Comparison of ENCODE assay signal across 12 cellular contexts in the genomic region with DNA sequence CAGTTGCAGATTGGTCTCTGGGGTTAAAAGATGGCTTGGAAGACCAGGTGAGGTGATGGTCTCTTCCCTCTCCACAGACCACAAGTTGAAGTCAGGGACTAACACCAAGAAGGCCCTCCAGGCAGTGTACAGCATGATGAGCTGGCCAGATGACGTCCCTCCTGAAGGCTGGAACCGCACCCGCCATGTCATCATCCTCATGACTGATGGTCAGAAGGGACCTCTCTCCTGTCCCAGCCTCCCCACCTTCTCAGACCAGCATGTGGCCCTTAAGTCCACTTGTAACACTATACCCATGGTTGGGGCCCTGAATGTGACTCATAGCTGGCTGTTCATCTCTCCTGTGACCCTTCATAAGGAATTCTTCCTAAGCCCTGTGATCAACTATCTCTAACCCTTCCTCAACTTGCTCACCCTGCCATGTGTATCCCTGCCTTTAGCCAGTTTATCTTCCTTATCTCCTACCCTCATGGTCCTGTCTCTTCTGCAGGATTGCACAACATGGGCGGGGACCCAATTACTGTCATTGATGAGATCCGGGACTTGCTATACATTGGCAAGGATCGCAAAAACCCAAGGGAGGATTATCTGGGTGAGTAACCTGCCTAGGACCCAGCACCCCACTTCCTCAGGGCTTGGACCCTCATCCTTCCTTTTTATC. TPM values are rescaled to one million over a fixed set of nuclear protein-coding genes. Genes with fewer than 3 reads are reported as not detected.
DNase-seq lines count a peak whose midpoint lies in the region; ATAC-seq and TF ChIP-seq lines count a peak whose summit lies in the region.
"Had no signal": no experiment of that assay in that cellular context is flagged by ENCODE, and none has a peak within 500 bp of the region (broad histone marks: within the 10 kb centered on the region; RNA-seq: fewer than 3 reads in every experiment).

No MANE protein-coding gene starts in this region.

- H3F3A ChIP-seq in SK-N-SH (replicated peaks; ENCODE audit: insufficient read depth): peaks cover 25% of the 10 kb centered on the region

- in situ Hi-C loops in transverse colon (cut with MboI; ENCODE audit: low pct_ligation_motif_present in 1 of 4, low pct_unique_long_range_greater_than_20kb in 1 of 4, low sequenced_read_pairs in 3 of 4): no loop called here

- H3K4me1 ChIP-seq in SK-N-SH (ENCODE audit: control insufficient read depth in 1 of 2, insufficient read depth in 2 of 2, low read depth in 1 of 2, low read length in 1 of 2): peaks cover 9 to 14% of the 10 kb centered on the region in 2 experiments; a peak in 1 of 4 replicates
- peaks cover 8 to 23% (median 18%) of the 10 kb centered on the region in 4 donors for H3K4me1 ChIP-seq in transverse colon

- peaks cover 2% of the 10 kb centered on the region for H3K4me1 Mint-ChIP-seq in endothelial cell (ENCODE audit: unreplicated experiment)
- no peaks in the 10 kb centered on the region for H3K4me1 Mint-ChIP-seq in activated CD4-positive, alpha-beta T cell treated with anti-CD3 and anti-CD28 coated beads, Interleukin-2, amount 10 ng/mL, durations not matched to agents 7 days and 5 days
- H3K4me1 Mint-ChIP-seq: activated B cell treated with CpG ODN at 0.5 μM for 24 hours had no signal

- no peaks in the 10 kb centered on the region for H3K9me2 ChIP-seq in SK-N-SH

- no peak for ATAC-seq in SK-N-SH treated with all-trans-retinoic acid at 6 μM for 48 hours

- H3K27me3 Mint-ChIP-seq in endothelial cell (ENCODE audit: unreplicated experiment): peaks cover 23% of the 10 kb centered on the region
- H3K27me3 Mint-ChIP-seq in activated CD4-positive, alpha-beta T cell treated with anti-CD3 and anti-CD28 coated beads, Interleukin-2, amount 10 ng/mL, durations not matched to agents 7 days and 5 days: peaks cover 2% of the 10 kb centered on the region

- H3K9me3 ChIP-seq in SK-N-SH (no peaks in the 10 kb centered on the region), transverse colon (no peaks in the 10 kb centered on the region)
- H3K9me3 ChIP-seq: colonic mucosa had no signal

- H3K4me3 Mint-ChIP-seq in endothelial cell (ENCODE audit: unreplicated experiment): peak overlapping the region; percentile 56
- H3K4me3 Mint-ChIP-seq in activated CD4-positive, alpha-beta T cell treated with anti-CD3 and anti-CD28 coated beads, Interleukin-2, amount 10 ng/mL, durations not matched to agents 7 days and 5 days: no peak overlapping the region
- H3K4me3 Mint-ChIP-seq: activated B cell treated with CpG ODN at 0.5 μM for 24 hours, H9 had no signal

- TF ChIP-seq EP300 in SK-N-SH (IDR thresholded peaks at IDR 0.05; ENCODE audit: borderline replicate concordance in 1 of 2, low read depth in 1 of 2, low read length in 1 of 2) (no peak), transverse colon (IDR thresholded peaks at IDR 0.05; ENCODE audit: low read depth) (no peak)

- H3K27ac ChIP-seq in SK-N-SH (ENCODE audit: low read depth in 2 of 2, low read length in 1 of 2) (no peak overlapping the region), transverse colon (no peak overlapping the region)
- H3K27ac ChIP-seq: colonic mucosa had no signal

- no peak for TF ChIP-seq RAD21 in SK-N-SH (IDR thresholded peaks at IDR 0.05; ENCODE audit: low read length)

- intact Hi-C loops in transverse colon (cut with DNase I; ENCODE audit: low total_unique reads): no loop called here

- peaks cover 20% of the 10 kb centered on the region for H3K36me3 Mint-ChIP-seq in endothelial cell (ENCODE audit: low read depth, unreplicated experiment)
- peaks cover 17% of the 10 kb centered on the region for H3K36me3 Mint-ChIP-seq in activated CD4-positive, alpha-beta T cell treated with anti-CD3 and anti-CD28 coated beads, Interleukin-2, amount 10 ng/mL, durations not matched to agents 7 days and 5 days (ENCODE audit: low read depth)

- H3K9ac ChIP-seq in SK-N-SH: no peak overlapping the region

- POLR2A ChIA-PET in SK-N-SH (lab: Yijun Ruan, JAX): no interaction called here
- POLR2A ChIA-PET in activated CD4-positive, alpha-beta T cell treated with anti-CD3 and anti-CD28 coated beads, Interleukin-2, amount 10 ng/mL, durations not matched to agents 7 days and 5 days (lab: Charles Lee): no interaction called here

- H3K4me3 ChIP-seq in SK-N-SH (ENCODE audit: low read depth in 2 of 2, low read length in 1 of 2): no peak overlapping the region
- no peak overlapping the region for H3K4me3 ChIP-seq in transverse colon
- H3K4me3 ChIP-seq: colonic mucosa, smooth muscle cell had no signal

- TF ChIP-seq CTCF in SK-N-SH (IDR thresholded peaks at IDR 0.05): no peak
- TF ChIP-seq CTCF in endothelial cell (IDR thresholded peaks at IDR 0.05; ENCODE audit: unreplicated experiment): no peak
- TF ChIP-seq CTCF in transverse colon (IDR thresholded peaks at IDR 0.05): no peak

- H3K36me3 ChIP-seq in SK-N-SH (replicated peaks in 1 of 2; ENCODE audit: control insufficient read depth in 1 of 2, insufficient read depth in 2 of 2, low read length in 1 of 2) (peaks cover 4 to 32% of the 10 kb centered on the region in 2 experiments), transverse colon (peaks cover 0 to 12% (median 5%) of the 10 kb centered on the region in 4 donors)
- H3K36me3 ChIP-seq: colonic mucosa had no signal

- no peaks in the 10 kb centered on the region for H4K20me1 ChIP-seq in SK-N-SH (ENCODE audit: insufficient read depth)

- H3K4me2 ChIP-seq in SK-N-SH: no peak overlapping the region
- H3K4me2 ChIP-seq: smooth muscle cell had no signal

- TF ChIP-seq POLR2A in transverse colon (IDR thresholded peaks at IDR 0.05): peak; percentile 2

- CTCF ChIA-PET in SK-N-SH (lab: Yijun Ruan, JAX): interaction anchor here (0.6 to 2.7 kb wide), 2 partner anchors 22 to 59 kb away, joined by 4 to 9 read pairs; a partner anchor contains a TSS
- CTCF ChIA-PET in activated CD4-positive, alpha-beta T cell treated with anti-CD3 and anti-CD28 coated beads, Interleukin-2, amount 10 ng/mL, durations not matched to agents 7 days and 5 days (lab: Charles Lee): interaction anchor here (1.1 kb wide), 1 partner anchor 11 kb away, joined by 3 read pairs; no protein-coding TSS in a partner anchor

- H3K79me2 ChIP-seq in SK-N-SH (ENCODE audit: insufficient read depth): no peaks in the 10 kb centered on the region

- no peaks in the 10 kb centered on the region for H3K9me3 Mint-ChIP-seq in endothelial cell (ENCODE audit: unreplicated experiment)
- H3K9me3 Mint-ChIP-seq in activated CD4-positive, alpha-beta T cell treated with anti-CD3 and anti-CD28 coated beads, Interleukin-2, amount 10 ng/mL, durations not matched to agents 7 days and 5 days: no peaks in the 10 kb centered on the region
- H3K9me3 Mint-ChIP-seq: activated B cell treated with CpG ODN at 0.5 μM for 24 hours, H9 had no signal

- H2AFZ ChIP-seq in SK-N-SH (ENCODE audit: low read depth): no peak overlapping the region

- H3K27ac Mint-ChIP-seq in endothelial cell (ENCODE audit: unreplicated experiment): peak overlapping the region; percentile 48
- no peak overlapping the region for H3K27ac Mint-ChIP-seq in activated CD4-positive, alpha-beta T cell treated with anti-CD3 and anti-CD28 coated beads, Interleukin-2, amount 10 ng/mL, durations not matched to agents 7 days and 5 days
- H3K27ac Mint-ChIP-seq: activated B cell treated with CpG ODN at 0.5 μM for 24 hours had no signal

- 55% methylated on average over 3 of the region's 6 CpGs for WGBS in SK-N-SH (ENCODE audit: low lambda C conversion rate)
- WGBS in transverse colon (ENCODE audit: low coverage in 1 of 2), 2 donors: 72 to 84% methylated on average over 6 of the region's 6 CpGs

- no peak for DNase-seq in SK-N-SH
- no peak for DNase-seq in endothelial cell (ENCODE audit: low spot score)
- no peak for DNase-seq in transverse colon
- DNase-seq in globus pallidus (ENCODE audit: low spot score): no peak
- no peak for DNase-seq in activated CD4-positive, alpha-beta T cell treated with anti-CD3 and anti-CD28 coated beads, Interleukin-2, amount 10 ng/mL, durations not matched to agents 7 days and 5 days
- DNase-seq: 8988T, activated B cell treated with CpG ODN at 0.5 μM for 24 hours, colonic mucosa, H9, NCI-H1694 had no signal

- H3K27me3 ChIP-seq in SK-N-SH (ENCODE audit: insufficient read depth) (no peaks in the 10 kb centered on the region), transverse colon (no peaks in the 10 kb centered on the region)
- H3K27me3 ChIP-seq: colonic mucosa had no signal

RNA-seq across cellular contexts. Expression of a gene that starts 3.0 kb away (rescaled TPM):
- 42.1 and 64.4 TPM in 2 replicates for polyA plus RNA-seq in SK-N-SH (2012; rRNA removed)
- 37.7 and 44.3 TPM in 2 replicates for polyA plus RNA-seq in SK-N-SH (2012; cell fraction: cytosol; rRNA removed)
- 74.0 and 102 TPM in 2 replicates for polyA plus RNA-seq in SK-N-SH (2012; cell fraction: nucleus; rRNA removed)
- total RNA-seq in endothelial cell (ENCODE audit: unreplicated experiment) (not detected), transverse colon (10 to 100 TPM in 3 of 4 donors, 1 to 10 TPM in 1; 9.0 to 59.7 (median 39.6) TPM)
- under 1 TPM in 1 of 2 experiments, not detected in 1; 0.37 TPM for total RNA-seq in activated CD4-positive, alpha-beta T cell treated with anti-CD3 and anti-CD28 coated beads, Interleukin-2, amount 10 ng/mL, durations not matched to agents 7 days and 5 days
- total RNA-seq: activated B cell treated with CpG ODN at 0.5 μM for 24 hours, smooth muscle cell had no signal

RNA-seq across cellular contexts. Expression of a gene that starts 9.9 kb away (rescaled TPM):
- polyA plus RNA-seq in SK-N-SH (2012; rRNA removed): 89.5 and 116 TPM in 2 replicates
- polyA plus RNA-seq in SK-N-SH (2012; cell fraction: cytosol; rRNA removed): 101 and 102 TPM in 2 replicates
- 88.7 and 92.7 TPM in 2 replicates for polyA plus RNA-seq in SK-N-SH (2012; cell fraction: nucleus; rRNA removed)
- total RNA-seq in endothelial cell (ENCODE audit: unreplicated experiment) (47.8 TPM), transverse colon (100 to 1,000 TPM in 1 of 4 donors, 10 to 100 TPM in 3; 59.2 to 114 (median 88.0) TPM)
- total RNA-seq in activated CD4-positive, alpha-beta T cell treated with anti-CD3 and anti-CD28 coated beads, Interleukin-2, amount 10 ng/mL, durations not matched to agents 7 days and 5 days: 10 to 100 TPM; 65.2 to 72.3 TPM

RNA-seq across cellular contexts. Expression of a gene that starts 10.1 kb away (rescaled TPM):
- 86.3 and 89.4 TPM in 2 replicates for polyA plus RNA-seq in SK-N-SH (2012; rRNA removed)
- polyA plus RNA-seq in SK-N-SH (2012; cell fraction: cytosol; rRNA removed): 23.8 and 33.0 TPM in 2 replicates
- 574 and 610 TPM in 2 replicates for polyA plus RNA-seq in SK-N-SH (2012; cell fraction: nucleus; rRNA removed)
- total RNA-seq in endothelial cell (ENCODE audit: unreplicated experiment) (63.4 TPM), transverse colon (100 to 1,000 TPM in 1 of 4 donors, 10 to 100 TPM in 3; 52.8 to 173 (median 71.3) TPM)
- 100 to 1,000 TPM in 1 of 2 experiments, 10 to 100 TPM in 1; 88.0 to 101 TPM for total RNA-seq in activated CD4-positive, alpha-beta T cell treated with anti-CD3 and anti-CD28 coated beads, Interleukin-2, amount 10 ng/mL, durations not matched to agents 7 days and 5 days

RNA-seq across cellular contexts. Expression of a gene that starts 21.4 kb away (rescaled TPM):
- 0.15 and 0.43 TPM in 2 replicates for polyA plus RNA-seq in SK-N-SH (2012; rRNA removed)
- polyA plus RNA-seq in SK-N-SH (2012; cell fraction: cytosol; rRNA removed): 0.14 and 0.25 TPM in 2 replicates
- polyA plus RNA-seq in SK-N-SH (2012; cell fraction: nucleus; rRNA removed): 0.39 and 0.42 TPM in 2 replicates
- total RNA-seq in endothelial cell (ENCODE audit: unreplicated experiment): 0.82 TPM
- 1 to 10 TPM; 4.6 to 9.4 (median 7.5) TPM for total RNA-seq in transverse colon
- 1 to 10 TPM in 1 of 2 experiments, under 1 TPM in 1; 0.57 to 1.3 TPM for total RNA-seq in activated CD4-positive, alpha-beta T cell treated with anti-CD3 and anti-CD28 coated beads, Interleukin-2, amount 10 ng/mL, durations not matched to agents 7 days and 5 days
- total RNA-seq: smooth muscle cell had no signal

RNA-seq across cellular contexts. Expression of a gene that starts 23.1 kb away (rescaled TPM):
- 25.3 and 27.1 TPM in 2 replicates for polyA plus RNA-seq in SK-N-SH (2012; rRNA removed)
- 9.6 and 13.3 TPM in 2 replicates for polyA plus RNA-seq in SK-N-SH (2012; cell fraction: cytosol; rRNA removed)
- 106 and 119 TPM in 2 replicates for polyA plus RNA-seq in SK-N-SH (2012; cell fraction: nucleus; rRNA removed)
- total RNA-seq in endothelial cell (ENCODE audit: unreplicated experiment): 12.6 TPM
- total RNA-seq in transverse colon: 10 to 100 TPM; 17.5 to 29.9 (median 20.9) TPM
- 10 to 100 TPM; 20.4 to 21.8 TPM for total RNA-seq in activated CD4-positive, alpha-beta T cell treated with anti-CD3 and anti-CD28 coated beads, Interleukin-2, amount 10 ng/mL, durations not matched to agents 7 days and 5 days
